25 cellular contexts compared by ENCODE assay signal in genomic region chr21:35460441-35460840, GRCh38.
DNase-seq lines count a peak whose midpoint lies in the region; ATAC-seq, FAIRE-seq and TF ChIP-seq lines count a peak whose summit lies in the region.
"Had no signal": no experiment of that assay in that cellular context is flagged by ENCODE, and none has a peak within 500 bp of the region (broad histone marks: within the 10 kb centered on the region; RNA-seq: fewer than 3 reads in every experiment).

No MANE protein-coding gene starts in this region.

- no peak overlapping the region for H2AK5ac ChIP-seq in mesendoderm (ENCODE audit: low read length)

- peak overlapping the region; percentile 21 for H2BK120ac ChIP-seq in mesendoderm (ENCODE audit: low read depth, low read length)

- no peaks in the 10 kb centered on the region for H4K20me1 ChIP-seq in K562 (replicated peaks; ENCODE audit: control insufficient read depth, insufficient read depth, low read length)
- H4K20me1 ChIP-seq: BLaER1 had no signal

- H3K56ac ChIP-seq in mesendoderm (ENCODE audit: low read length): no peak overlapping the region

- no peaks in the 10 kb centered on the region for H3K9me1 ChIP-seq in K562 (ENCODE audit: control insufficient read depth, insufficient read depth, low read length)

- peaks cover 0 to 6% of the 10 kb centered on the region in 2 experiments; a peak in 2 of 5 replicates for H3K4me1 ChIP-seq in K562 (replicated peaks in 1 of 2; ENCODE audit: control insufficient read depth in 2 of 2, insufficient read depth in 2 of 2, low read length in 2 of 2)
- peaks cover 2% of the 10 kb centered on the region for H3K4me1 ChIP-seq in mesendoderm (ENCODE audit: control insufficient read depth, low read depth, low read length)
- H3K4me1 ChIP-seq in effector memory CD4-positive, alpha-beta T cell (ENCODE audit: control insufficient read depth, insufficient read depth, low read length, poor library complexity, severe bottlenecking): no peaks in the 10 kb centered on the region
- H3K4me1 ChIP-seq: BE2C, BLaER1 had no signal

- H3K36me3 ChIP-seq in K562 (ENCODE audit: control insufficient read depth, insufficient read depth, low read length): no peaks in the 10 kb centered on the region
- no peaks in the 10 kb centered on the region for H3K36me3 ChIP-seq in mesendoderm (ENCODE audit: control insufficient read depth, insufficient read depth, low read length)
- H3K36me3 ChIP-seq in effector memory CD4-positive, alpha-beta T cell (ENCODE audit: control insufficient read depth, insufficient read depth, low read length): no peaks in the 10 kb centered on the region
- H3K36me3 ChIP-seq: BE2C, BLaER1 had no signal

- H4K8ac ChIP-seq in mesendoderm (ENCODE audit: low read depth, low read length): no peak overlapping the region

- TF ChIP-seq RAD21 in K562 (CRISPR knock-in tag; conservative IDR thresholded peaks at IDR 0.05 in 1 of 2, IDR thresholded peaks at IDR 0.05 in 1 of 2): no peak

- no peak overlapping the region for H3K4ac ChIP-seq in mesendoderm (ENCODE audit: low read depth, low read length)

- no peak for TF ChIP-seq POLR2A in K562 (conservative IDR thresholded peaks at IDR 0.05)

- H3K27ac ChIP-seq in K562 (ENCODE audit: extremely low read depth, low read depth, low read length) (no peak overlapping the region), mesendoderm (ENCODE audit: low read depth, low read length) (no peak overlapping the region)
- no peak overlapping the region for H3K27ac ChIP-seq in effector memory CD4-positive, alpha-beta T cell (ENCODE audit: insufficient read depth, low read length, poor library complexity, severe bottlenecking)
- H3K27ac ChIP-seq: BLaER1 had no signal

- H3K79me1 ChIP-seq in mesendoderm (ENCODE audit: low read length): no peaks in the 10 kb centered on the region

- TF ChIP-seq CTCF in K562 (IDR thresholded peaks at IDR 0.05 in 2 of 3, conservative IDR thresholded peaks at IDR 0.05 in 1 of 3; ENCODE audit: insufficient read depth in 2 of 3, low read depth in 1 of 3, low read length in 3 of 3): no peak

- FAIRE-seq in K562 (lab: Jason Lieb, UNC): no peak
- FAIRE-seq: A204.1, GM12878, GM12892, GM18507 had no signal

- no TSS peak for BruUV-seq in K562 (replicated peaks; lab: Mats Ljungman, UMichigan)

- TF ChIP-seq EP300 in K562 (IDR thresholded peaks at IDR 0.05; ENCODE audit: low read length): no peak

- no peak overlapping the region for H2BK15ac ChIP-seq in mesendoderm (replicated peaks; ENCODE audit: low read depth)

- in situ Hi-C loops in K562 (cut with MboI): no loop called here

- H4K5ac ChIP-seq in mesendoderm (ENCODE audit: low read length): no peak overlapping the region

- H3K23ac ChIP-seq in mesendoderm (ENCODE audit: low read length): no peak overlapping the region

- H3K79me2 ChIP-seq in K562 (ENCODE audit: control insufficient read depth, insufficient read depth, low read length): no peaks in the 10 kb centered on the region
- H3K79me2 ChIP-seq in mesendoderm (ENCODE audit: control insufficient read depth, insufficient read depth, low read length): no peaks in the 10 kb centered on the region

- H3K4me3 ChIP-seq in K562: no peak overlapping the region
- H3K4me3 ChIP-seq in mesendoderm (ENCODE audit: low read length): no peak overlapping the region
- H3K4me3 ChIP-seq in effector memory CD4-positive, alpha-beta T cell (ENCODE audit: insufficient read depth, low read depth, low read length, poor library complexity, severe bottlenecking): no peak overlapping the region
- H3K4me3 ChIP-seq: BLaER1, GM12878 had no signal

- no peak overlapping the region for H3K18ac ChIP-seq in mesendoderm (ENCODE audit: low read length)

- H3K4me2 ChIP-seq in K562 (ENCODE audit: insufficient read depth, low read length): no peak overlapping the region
- no peak overlapping the region for H3K4me2 ChIP-seq in mesendoderm (ENCODE audit: low read length)
- H3K4me2 ChIP-seq: BLaER1 had no signal

- DNase-seq in K562 (ENCODE audit: extremely low read depth in 1 of 4, low spot score in 3 of 4) (no peak), mesendoderm (no peak)
- DNase-seq in effector memory CD4-positive, alpha-beta T cell: no peak
- DNase-seq: 8988T; ACHN; BE2C; C1 segment of cervical spinal cord; CD4-positive, alpha-beta memory T cell; CD4-positive, CD25-positive, alpha-beta regulatory T cell; CD8-positive, alpha-beta memory T cell; COR-L47; DMS 273 treated with DMSO at 0.1 percent for 48 hours; DMS153; DMS53; DMS79; DND-41; EL; GDM1 had no signal

- no peaks in the 10 kb centered on the region for H3K27me3 ChIP-seq in K562 (ENCODE audit: control insufficient read depth in 2 of 2, insufficient read depth in 2 of 2, low read length in 2 of 2)
- no peaks in the 10 kb centered on the region for H3K27me3 ChIP-seq in mesendoderm (ENCODE audit: insufficient read depth, low read length, poor library complexity)
- H3K27me3 ChIP-seq in effector memory CD4-positive, alpha-beta T cell (replicated peaks; ENCODE audit: control insufficient read depth, insufficient read depth, low read length, poor library complexity, severe bottlenecking): no peaks in the 10 kb centered on the region
- H3K27me3 ChIP-seq: BE2C, BLaER1 had no signal

- peak overlapping the region; percentile 0; the same call in 1 of the 2 replicates for H2AFZ ChIP-seq in K562 (ENCODE audit: low read depth, low read length)

- CTCF ChIA-PET in K562 (lab: Yijun Ruan, JAX; ENCODE audit: low intra/inter-chr PET ratio): no interaction called here

- no peaks in the 10 kb centered on the region for H3K9me3 ChIP-seq in K562 (replicated peaks; ENCODE audit: control insufficient read depth, insufficient read depth, low read depth, low read length)
- no peaks in the 10 kb centered on the region for H3K9me3 ChIP-seq in effector memory CD4-positive, alpha-beta T cell (ENCODE audit: control insufficient read depth, low read length)
- H3K9me3 ChIP-seq: BE2C, BLaER1 had no signal

- POLR2A ChIA-PET in K562 (lab: Yijun Ruan, JAX): interaction anchor here (0.6 kb wide), 1 partner anchor 465 kb away, joined by 3 read pairs; no protein-coding TSS in a partner anchor

- WGBS in K562 (ENCODE audit: insufficient coverage, low coverage, missing lambda C conversion rate): 72% methylated on average over 9 of the region's 9 CpGs
- WGBS in mesendoderm (ENCODE audit: extremely low coverage, insufficient coverage, low lambda C conversion rate): no CpG with 5 or more reads among the region's 9 CpGs

- no peak for ATAC-seq in K562
- no peak for ATAC-seq in HG02588 (IDR thresholded peaks at IDR 0.05; ENCODE audit: unreplicated experiment)
- no peak for ATAC-seq in HG03342 (IDR thresholded peaks at IDR 0.05; ENCODE audit: unreplicated experiment)
- ATAC-seq: GM12878 had no signal

- intact Hi-C loops in K562 (cut with micrococcal nuclease): no loop called here

- H3K9ac ChIP-seq in K562 (ENCODE audit: insufficient read depth in 1 of 2, low read depth in 2 of 2, low read length in 2 of 2) (no peak overlapping the region), mesendoderm (ENCODE audit: low read length) (no peak overlapping the region)
- H3K9ac ChIP-seq: BLaER1 had no signal

- no peak overlapping the region for H2BK5ac ChIP-seq in mesendoderm (ENCODE audit: low read length)

TF ChIP-seq in K562, 482 proteins besides CTCF, POLR2A, EP300 and RAD21:
- TF ChIP-seq ETV1 (tag; conservative IDR thresholded peaks at IDR 0.05; ENCODE audit: low read depth) (no peak), TAL1 (IDR thresholded peaks at IDR 0.05) (no peak), PKNOX1 (IDR thresholded peaks at IDR 0.05) (no peak), FOXK2 (conservative IDR thresholded peaks at IDR 0.05 in 1 of 2, IDR thresholded peaks at IDR 0.05 in 1 of 2; ENCODE audit: low read depth in 2 of 2) (no peak), ZKSCAN3 (CRISPR knock-in tag; IDR thresholded peaks at IDR 0.05) (no peak), HNRNPUL1 (IDR thresholded peaks at IDR 0.05; ENCODE audit: low read length) (no peak)
